In the genomic region with DNA sequence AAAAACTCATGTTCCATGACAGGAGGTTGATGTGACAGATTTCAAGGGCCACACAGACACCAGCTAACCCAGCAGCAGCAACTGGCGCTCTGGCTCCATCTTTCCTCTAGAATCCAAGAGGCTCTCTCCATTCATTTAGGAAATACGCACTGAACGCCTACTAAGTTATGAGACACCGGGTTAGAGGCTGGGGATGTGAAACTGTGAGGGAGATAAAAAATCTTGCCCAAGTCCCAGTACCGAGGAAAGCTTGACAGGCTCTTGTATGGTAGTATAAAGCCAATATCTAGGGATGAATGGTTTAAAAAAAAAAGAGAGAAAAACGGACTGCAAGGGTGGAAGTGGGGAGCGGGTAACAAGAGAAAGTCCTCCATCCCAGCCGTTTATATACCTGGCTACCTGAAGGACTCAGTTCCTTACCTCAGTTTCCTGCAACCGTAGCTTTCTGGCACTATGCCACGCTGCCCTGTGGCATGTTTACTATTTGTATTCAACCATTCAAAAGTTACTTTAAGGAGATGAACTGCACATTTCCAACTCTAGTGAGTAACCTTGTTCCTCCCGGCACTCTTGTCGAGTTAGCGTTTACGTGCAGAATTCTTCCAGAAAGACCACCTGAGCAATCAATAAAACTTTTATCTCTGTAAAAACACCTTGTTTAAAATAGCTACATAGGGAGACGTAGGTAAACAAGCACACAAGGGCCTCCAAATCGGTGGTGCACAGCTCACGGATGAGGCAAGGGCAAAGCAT, we compare ENCODE assay signal across 8 cellular contexts. TPM values are rescaled to one million over a fixed set of nuclear protein-coding genes. Genes with fewer than 3 reads are reported as not detected.
DNase-seq lines count a peak whose midpoint lies in the region; TF ChIP-seq lines count a peak whose summit lies in the region.

No MANE protein-coding gene starts in this region.

- H3K4me1 ChIP-seq in HUES64 (ENCODE audit: insufficient read depth, low read length) (peaks cover 28% of the 10 kb centered on the region), adipocyte (ENCODE audit: control insufficient read depth, insufficient read depth, low read length) (peaks cover 16% of the 10 kb centered on the region)

- DNase-seq in AG04450 (ENCODE audit: low read depth, low spot score) (no peak), adipocyte (ENCODE audit: low read depth) (no peak), superior temporal gyrus (ENCODE audit: extremely low spot score) (peak; percentile 26), AG08395 (ENCODE audit: low spot score) (no peak), COR-L47 (lab: John Stamatoyannopoulos, UW) (no peak)
- DNase-seq in activated CD4-positive, CD25-positive, alpha-beta regulatory T cell (lab: John Stamatoyannopoulos, UW): no peak

- WGBS in HUES64: 44% methylated on average over 17 of the region's 17 CpGs

- no peak for TF ChIP-seq CTCF in AG04450 (IDR thresholded peaks at IDR 0.05; ENCODE audit: low read depth, low read length)

- H3K27ac ChIP-seq in AG04450 (ENCODE audit: low read depth, low read length) (no peak overlapping the region), HUES64 (ENCODE audit: low read depth, low read length) (peak overlapping the region; percentile 100), layer of hippocampus (ENCODE audit: low read depth, low read length) (peak overlapping the region; percentile 59)

- POLR2A ChIA-PET in AG04450 (lab: Yijun Ruan, JAX): interaction anchor here (0.7 to 1.1 kb wide), 2 partner anchors 40 to 85 kb away, joined by 3 read pairs; no protein-coding TSS in a partner anchor

- H3K27me3 ChIP-seq in AG04450 (ENCODE audit: control insufficient read depth, insufficient read depth, low read length) (peaks cover 4% of the 10 kb centered on the region), HUES64 (ENCODE audit: insufficient read depth, low read length) (no peaks in the 10 kb centered on the region), adipocyte (replicated peaks; ENCODE audit: control insufficient read depth, insufficient read depth, low read length) (no peaks in the 10 kb centered on the region), layer of hippocampus (ENCODE audit: control insufficient read depth, insufficient read depth, low read length) (no peaks in the 10 kb centered on the region)

- H3K36me3 ChIP-seq in HUES64 (ENCODE audit: insufficient read depth, low read length): no peaks in the 10 kb centered on the region
- H3K36me3 ChIP-seq in adipocyte (ENCODE audit: control insufficient read depth, insufficient read depth, low read length, severe bottlenecking): no peaks in the 10 kb centered on the region

- peak overlapping the region; percentile 50 for H3K4me3 ChIP-seq in AG04450 (ENCODE audit: low read depth, low read length)
- H3K4me3 ChIP-seq in HUES64 (ENCODE audit: low read length): peak overlapping the region; percentile 54
- peak overlapping the region; percentile 75 for H3K4me3 ChIP-seq in adipocyte (ENCODE audit: low read length)

- CTCF ChIA-PET in AG04450 (lab: Charles Lee): interaction anchor here (0.5 to 1.5 kb wide), 53 partner anchors 8 to 1911 kb away, joined by 3 to 23 read pairs (median 3); a partner anchor contains a TSS

- H3K9ac ChIP-seq in HUES64 (ENCODE audit: low read depth, low read length) (peak overlapping the region; percentile 100), adipocyte (ENCODE audit: low read length) (peak overlapping the region; percentile 67)

- no peaks in the 10 kb centered on the region for H3K9me3 ChIP-seq in AG04450 (ENCODE audit: control insufficient read depth, insufficient read depth, low read length)
- no peaks in the 10 kb centered on the region for H3K9me3 ChIP-seq in HUES64 (ENCODE audit: insufficient read depth, low read depth, low read length)
- H3K9me3 ChIP-seq in adipocyte (ENCODE audit: control insufficient read depth, low read length): no peaks in the 10 kb centered on the region

RNA-seq across cellular contexts. Expression of a gene that starts 1.7 kb away (rescaled TPM):
- polyA plus RNA-seq in AG04450 (2011; rRNA removed): 0.81 and 1.1 TPM in 2 replicates
- polyA minus RNA-seq in AG04450 (2011; rRNA and poly(A)+ RNA removed): 2.6 TPM in 2 replicates
- polyA plus RNA-seq in HUES64 (2013, experiment 1 of 2): 20.8 TPM
- polyA plus RNA-seq in HUES64 (2013, experiment 2 of 2): 16.9 TPM
